In genomic region chr12:9758119-9758518, GRCh38 we compare ENCODE assay signal across 13 cellular contexts. TPM values are rescaled to one million over a fixed set of nuclear protein-coding genes. Genes with fewer than 3 reads are reported as not detected.
DNase-seq lines count a peak whose midpoint lies in the region; ATAC-seq, FAIRE-seq and TF ChIP-seq lines count a peak whose summit lies in the region.
"Had no signal": no experiment of that assay in that cellular context is flagged by ENCODE, and none has a peak within 500 bp of the region (broad histone marks: within the 10 kb centered on the region; RNA-seq: fewer than 3 reads in every experiment).

No MANE protein-coding gene starts in this region.

- H3K9me2 ChIP-seq in GM23248 (ENCODE audit: insufficient read depth) = no peaks in the 10 kb centered on the region

- no peak for TF ChIP-seq EP300 in A549 (IDR thresholded peaks at IDR 0.05)

- peaks cover 68% of the 10 kb centered on the region for H3K36me3 Mint-ChIP-seq in T-helper 2 cell treated with Interferon-gamma antibody and Interleukin-4, amounts not matched to agents 5 μg/mL and 100 μg/mL, for 36 hours (ENCODE audit: low read depth)

- no peak for TF ChIP-seq RAD21 in A549 (conservative IDR thresholded peaks at IDR 0.05 in 1 of 2, IDR thresholded peaks at IDR 0.05 in 1 of 2)

- H2AFZ ChIP-seq in GM23248 = no peak overlapping the region

- H3K4me1 Mint-ChIP-seq in T-helper 2 cell treated with Interferon-gamma antibody and Interleukin-4, amounts not matched to agents 5 μg/mL and 100 μg/mL, for 36 hours (ENCODE audit: low read depth) = peaks cover 57% of the 10 kb centered on the region

- no peak overlapping the region for H3K4me3 ChIP-seq in A549
- peak overlapping the region; percentile 61 for H3K4me3 ChIP-seq in GM12864 (ENCODE audit: low read depth, low read length)
- peak overlapping the region; percentile 46 for H3K4me3 ChIP-seq in mononuclear cell (ENCODE audit: low read length)
- no peak overlapping the region for H3K4me3 ChIP-seq in GM23248
- H3K4me3 ChIP-seq: uterus had no signal

- H3K4me2 ChIP-seq in A549 = peak overlapping the region; percentile 30
- no peak overlapping the region for H3K4me2 ChIP-seq in GM23248 (ENCODE audit: unreplicated experiment)

- H3K27me3 ChIP-seq in mononuclear cell (ENCODE audit: insufficient read depth, low read length) = no peaks in the 10 kb centered on the region
- H3K27me3 ChIP-seq in GM23248 (replicated peaks; ENCODE audit: insufficient read depth) = peaks cover 29% of the 10 kb centered on the region
- H3K27me3 ChIP-seq: uterus had no signal

- ATAC-seq in A549 = no peak
- ATAC-seq in GM21528 (IDR thresholded peaks at IDR 0.05; ENCODE audit: low FRiP score, unreplicated experiment) = no peak
- ATAC-seq in GM18505 (IDR thresholded peaks at IDR 0.05; ENCODE audit: unreplicated experiment) = no peak
- no peak for ATAC-seq in HG03521 (IDR thresholded peaks at IDR 0.05; ENCODE audit: unreplicated experiment)

- CTCF ChIA-PET in A549 (lab: Yijun Ruan, JAX) = interaction anchor here (0.7 to 1.0 kb wide), 3 partner anchors 10 to 123 kb away, joined by 3 read pairs; no protein-coding TSS in a partner anchor

- no peaks in the 10 kb centered on the region for H3K9me3 Mint-ChIP-seq in T-helper 2 cell treated with Interferon-gamma antibody and Interleukin-4, amounts not matched to agents 5 μg/mL and 100 μg/mL, for 36 hours

- no peaks in the 10 kb centered on the region for H3F3A ChIP-seq in GM23248 (ENCODE audit: insufficient read depth)

- no peak for FAIRE-seq in A549 (lab: Jason Lieb, UNC)

- H3K27ac ChIP-seq in A549 (no peak overlapping the region), GM23248 (no peak overlapping the region)
- H3K27ac ChIP-seq: uterus had no signal

- H3K9me3 ChIP-seq in A549 (no peaks in the 10 kb centered on the region), mononuclear cell (ENCODE audit: low read depth, low read length) (no peaks in the 10 kb centered on the region), GM23248 (ENCODE audit: low read depth) (no peaks in the 10 kb centered on the region)
- H3K9me3 ChIP-seq: BE2C, uterus had no signal

- in situ Hi-C loops in GM23248 (cut with MboI) = no loop called here

- POLR2A ChIA-PET in A549 (lab: Yijun Ruan, JAX) = interaction anchor here (0.5 kb wide), 1 partner anchor 169 kb away, joined by 3 read pairs; no protein-coding TSS in a partner anchor

- DNase-seq in A549 (ENCODE audit: low read depth in 1 of 2, low spot score in 1 of 2) (no peak), GM12864 (ENCODE audit: low read depth) (no peak), GM23248 (no peak)
- DNase-seq in T-helper 2 cell treated with Interferon-gamma antibody and Interleukin-4, amounts not matched to agents 5 μg/mL and 100 μg/mL, for 36 hours (ENCODE audit: low spot score) = no peak
- DNase-seq: BE2C, GF-D8, NCI-H1930, uterus had no signal

- peak overlapping the region; percentile 97 for H3K4me3 Mint-ChIP-seq in T-helper 2 cell treated with Interferon-gamma antibody and Interleukin-4, amounts not matched to agents 5 μg/mL and 100 μg/mL, for 36 hours

- H3K79me2 ChIP-seq in GM23248 (ENCODE audit: insufficient read depth) = no peaks in the 10 kb centered on the region

- H3K4me1 ChIP-seq in A549 = no peaks in the 10 kb centered on the region
- H3K4me1 ChIP-seq in mononuclear cell (ENCODE audit: insufficient read depth, low read length) = peaks cover 26% of the 10 kb centered on the region
- no peaks in the 10 kb centered on the region for H3K4me1 ChIP-seq in GM23248 (ENCODE audit: insufficient read depth)
- H3K4me1 ChIP-seq: BE2C, uterus had no signal

- TF ChIP-seq CTCF in A549 (IDR thresholded peaks at IDR 0.05) (no peak), GM12864 (IDR thresholded peaks at IDR 0.05; ENCODE audit: low read depth, low read length, missing control alignments) (no peak)

- H3K27me3 Mint-ChIP-seq in T-helper 2 cell treated with Interferon-gamma antibody and Interleukin-4, amounts not matched to agents 5 μg/mL and 100 μg/mL, for 36 hours (ENCODE audit: low read depth) = no peaks in the 10 kb centered on the region

- no peaks in the 10 kb centered on the region for H4K20me1 ChIP-seq in GM23248 (ENCODE audit: insufficient read depth)

- peak overlapping the region; percentile 97 for H3K27ac Mint-ChIP-seq in T-helper 2 cell treated with Interferon-gamma antibody and Interleukin-4, amounts not matched to agents 5 μg/mL and 100 μg/mL, for 36 hours

- TF ChIP-seq POLR2A in A549 (IDR thresholded peaks at IDR 0.05; ENCODE audit: low read length) (no peak), GM18505 (IDR thresholded peaks at IDR 0.05; ENCODE audit: borderline replicate concordance, extremely low read depth, insufficient read depth, insufficient read length) (no peak)

- WGBS in A549 (ENCODE audit: missing lambda C conversion rate) = 88% methylated on average over 3 of the region's 3 CpGs
- 66 to 83% methylated on average over 3 of the region's 3 CpGs for WGBS in GM23248 (ENCODE audit: low coverage in 1 of 2, low lambda C conversion rate in 2 of 2, missing lambda C conversion rate in 2 of 2), 2 experiments

- H3K36me3 ChIP-seq in GM23248 (ENCODE audit: low read depth) = no peaks in the 10 kb centered on the region
- H3K36me3 ChIP-seq: BE2C, uterus had no signal

- H3K9ac ChIP-seq in GM23248 = no peak overlapping the region

TF ChIP-seq in A549, 52 proteins besides CTCF, POLR2A, EP300 and RAD21:
- TF ChIP-seq HOXB5 (CRISPR knock-in tag; IDR thresholded peaks at IDR 0.05) = no peak
- no peak for TF ChIP-seq EHF (CRISPR knock-in tag; IDR thresholded peaks at IDR 0.05)
- no peak for TF ChIP-seq CBX8 (IDR thresholded peaks at IDR 0.05)
- TF ChIP-seq MAFK (IDR thresholded peaks at IDR 0.05; ENCODE audit: partially characterized antibody) = no peak
- no peak for TF ChIP-seq JUN (IDR thresholded peaks at IDR 0.05)
- no peak for TF ChIP-seq MAZ (IDR thresholded peaks at IDR 0.05; ENCODE audit: borderline replicate concordance, low read depth, low read length)
- no peak for TF ChIP-seq TP53 (CRISPR knock-in tag; IDR thresholded peaks at IDR 0.05)
- TF ChIP-seq ZNF302 (CRISPR knock-in tag; IDR thresholded peaks at IDR 0.05) = no peak
- TF ChIP-seq KDM5A (IDR thresholded peaks at IDR 0.05) = no peak
- TF ChIP-seq GATA3 (IDR thresholded peaks at IDR 0.05; ENCODE audit: borderline replicate concordance) = no peak
- TF ChIP-seq HEYL (CRISPR knock-in tag; IDR thresholded peaks at IDR 0.05) = no peak
- no peak for TF ChIP-seq HDAC2 (IDR thresholded peaks at IDR 0.05)
- TF ChIP-seq FOSL2 (IDR thresholded peaks at IDR 0.05) = no peak
- TF ChIP-seq FOSL2 (CRISPR knock-in tag; IDR thresholded peaks at IDR 0.05) = no peak
TF ChIP-seq in A549: peak in this region for 0.

RNA-seq across cellular contexts. Expression of gene CD69, which starts 2.6 kb away (rescaled TPM):
- not detected in 2 replicates for polyA plus RNA-seq in A549 (2011; rRNA removed)
- polyA plus RNA-seq in A549 (2012; cell fraction: cytosol; rRNA removed) = not detected in 2 replicates
- polyA plus RNA-seq in A549 (2012; cell fraction: nucleus; rRNA removed) = not detected in 2 replicates
- polyA plus RNA-seq in A549 (2017; fragmentation: RNase III; extraction: RNeasy Plus Mini Kit Qiagen cat#74134 plus additional on column Dnase treatment) = not detected in 3 replicates
- not detected in 2 replicates for polyA minus RNA-seq in A549 (2011; rRNA and poly(A)+ RNA removed)
- total RNA-seq in mononuclear cell = 2,627 TPM
- not detected in 2 replicates for total RNA-seq in GM23248 (2014; rRNA removed; shearing (Covaris generic))
- not detected in 2 replicates for polyA plus RNA-seq in GM23248 (2016; fragmentation: Nextera tagmentation; extraction: Ambion mirVana)

RNA-seq across cellular contexts. Expression of gene CLECL1, which starts 25.2 kb away (rescaled TPM):
- polyA plus RNA-seq in A549 (2011; rRNA removed) (not detected in 2 replicates), A549 (2017; fragmentation: RNase III; extraction: RNeasy Plus Mini Kit Qiagen cat#74134 plus additional on column Dnase treatment) (not detected in 3 replicates), GM23248 (2016; fragmentation: Nextera tagmentation; extraction: Ambion mirVana) (not detected in 2 replicates)
- not detected in 2 replicates for polyA plus RNA-seq in A549 (2012; cell fraction: cytosol; rRNA removed)
- polyA plus RNA-seq in A549 (2012; cell fraction: nucleus; rRNA removed) = not detected in 2 replicates
- not detected in 2 replicates for polyA minus RNA-seq in A549 (2011; rRNA and poly(A)+ RNA removed)
- 4.4 TPM for total RNA-seq in mononuclear cell
- total RNA-seq in GM23248 (2014; rRNA removed; shearing (Covaris generic)) = not detected in 2 replicates
- total RNA-seq: renal cortical epithelial cell had no signal

Comparison
In these comparisons a context has a peak if more than half of its experiments do, and no peak if none do; other contexts are left out.
1. H3K4me3 ChIP-seq: peak in GM12864 (single experiment) and mononuclear cell (single experiment); none in A549 (single experiment) and GM23248 (single experiment).
2. RNA of gene CD69, which starts 2.6 kb away (total RNA-seq): 2,627 TPM in mononuclear cell (single experiment); not detected in GM23248; every median in the first group is over 1,000 times any median in the second.